ENCODE assay signal across 18 cellular contexts in genomic region chr2:74824675-74825074, GRCh38.
"Had no signal": no experiment of that assay in that cellular context is flagged by ENCODE, and none has a peak within 500 bp of the region (broad histone marks: within the 10 kb centered on the region; RNA-seq: fewer than 3 reads in every experiment).

No MANE protein-coding gene starts in this region.

- H3K27me3 ChIP-seq: breast epithelium, right lobe of liver had no signal

- H3K4me3 ChIP-seq: breast epithelium, lung, psoas muscle, right lobe of liver had no signal

- H3K9me3 Mint-ChIP-seq: activated naive CD8-positive, alpha-beta T cell treated with anti-CD3 and anti-CD28 coated beads, Interleukin-2, amount 10 ng/mL, durations not matched to agents 7 days and 5 days; activated T-cell treated with anti-CD3 and anti-CD28 coated beads, Interleukin-2, amount 50 U/mL, for 24 hours; immature natural killer cell; nephron; type B pancreatic cell had no signal

- DNase-seq: activated CD4-positive, alpha-beta T cell treated with anti-CD3 and anti-CD28 coated beads for 1 hour; activated CD4-positive, alpha-beta T cell treated with anti-CD3 and anti-CD28 coated beads, Interleukin-2, amount 50 U/mL, for 48 hours; activated CD8-positive, alpha-beta memory T cell treated with anti-CD3 and anti-CD28 coated beads, Interleukin-2, amount 10 ng/mL, durations not matched to agents 7 days and 5 days; activated gamma-delta T cell; activated naive CD8-positive, alpha-beta T cell treated with anti-CD3 and anti-CD28 coated beads, Interleukin-2, amount 10 ng/mL, durations not matched to agents 7 days and 5 days; activated T-cell treated with anti-CD3 and anti-CD28 coated beads, Interleukin-2, amount 50 U/mL, for 24 hours; anterior cingulate cortex; glutamatergic neuron; immature natural killer cell; psoas muscle; stimulated activated naive CD4-positive, alpha-beta T cell; substantia nigra had no signal

- H3K27me3 Mint-ChIP-seq: activated T-cell treated with anti-CD3 and anti-CD28 coated beads, Interleukin-2, amount 50 U/mL, for 24 hours had no signal

- H3K27ac Mint-ChIP-seq: activated CD8-positive, alpha-beta memory T cell treated with anti-CD3 and anti-CD28 coated beads, Interleukin-2, amount 10 ng/mL, durations not matched to agents 7 days and 5 days; activated naive CD8-positive, alpha-beta T cell treated with anti-CD3 and anti-CD28 coated beads, Interleukin-2, amount 10 ng/mL, durations not matched to agents 7 days and 5 days; activated T-cell treated with anti-CD3 and anti-CD28 coated beads, Interleukin-2, amount 50 U/mL, for 24 hours; immature natural killer cell; nephron; type B pancreatic cell had no signal

- H3K36me3 Mint-ChIP-seq: activated CD8-positive, alpha-beta memory T cell treated with anti-CD3 and anti-CD28 coated beads, Interleukin-2, amount 10 ng/mL, durations not matched to agents 7 days and 5 days; activated naive CD8-positive, alpha-beta T cell treated with anti-CD3 and anti-CD28 coated beads, Interleukin-2, amount 10 ng/mL, durations not matched to agents 7 days and 5 days; immature natural killer cell; type B pancreatic cell had no signal

- H3K36me3 ChIP-seq: breast epithelium, right lobe of liver had no signal

- H3K4me1 Mint-ChIP-seq: immature natural killer cell, nephron had no signal

- ATAC-seq: activated CD8-positive, alpha-beta memory T cell treated with anti-CD3 and anti-CD28 coated beads, Interleukin-2, amount 10 ng/mL, durations not matched to agents 7 days and 5 days; esophagus mucosa; psoas muscle had no signal

- H3K4me3 Mint-ChIP-seq: activated CD8-positive, alpha-beta memory T cell treated with anti-CD3 and anti-CD28 coated beads, Interleukin-2, amount 10 ng/mL, durations not matched to agents 7 days and 5 days; activated naive CD8-positive, alpha-beta T cell treated with anti-CD3 and anti-CD28 coated beads, Interleukin-2, amount 10 ng/mL, durations not matched to agents 7 days and 5 days; activated T-cell treated with anti-CD3 and anti-CD28 coated beads, Interleukin-2, amount 50 U/mL, for 24 hours; immature natural killer cell; nephron; type B pancreatic cell had no signal

- H3K27ac ChIP-seq: breast epithelium, psoas muscle, right lobe of liver had no signal

- H3K9me3 ChIP-seq: breast epithelium, psoas muscle, right lobe of liver had no signal

- H3K4me1 ChIP-seq: breast epithelium, psoas muscle, right lobe of liver had no signal
